ENCODE assay signal across 1 cellular context in genomic region chr12:87127272-87127671, GRCh38.
TF ChIP-seq lines count a peak whose summit lies in the region.

No MANE protein-coding gene starts in this region.

TF ChIP-seq in IMR-90, 13 proteins besides CTCF, POLR2A, EP300 and RAD21 (continued from another document):
- TF ChIP-seq CEBPB (IDR thresholded peaks at IDR 0.05; ENCODE audit: low read depth, low read length): 0 out of 2 replicates have a peak, but pooled peaks have one; percentile 15
